In genomic region chr11:69317401-69318092, GRCh38 we compare ENCODE assay signal across 20 cellular contexts. TPM values are rescaled to one million over a fixed set of nuclear protein-coding genes. Genes with fewer than 3 reads are reported as not detected.
DNase-seq lines count a peak whose midpoint lies in the region; ATAC-seq and TF ChIP-seq lines count a peak whose summit lies in the region.
"Had no signal": no experiment of that assay in that cellular context is flagged by ENCODE, and none has a peak within 500 bp of the region (broad histone marks: within the 10 kb centered on the region; RNA-seq: fewer than 3 reads in every experiment).

No MANE protein-coding gene starts in this region.

- TF ChIP-seq CTCF in AG10803 (conservative IDR thresholded peaks at IDR 0.05; ENCODE audit: low read length) (no peak), fibroblast of pulmonary artery (IDR thresholded peaks at IDR 0.05; ENCODE audit: low read length, missing control alignments) (no peak)

- peaks cover 26% of the 10 kb centered on the region for H3K4me1 Mint-ChIP-seq in activated naive CD8-positive, alpha-beta T cell treated with anti-CD3 and anti-CD28 coated beads, Interleukin-2, amount 50 U/mL, for 24 hours
- H3K4me1 Mint-ChIP-seq in natural killer cell treated with Interleukin-12 subunit alpha and Interleukin-12 subunit beta and Interleukin-15 and Interleukin-18, amount 100 ng/mL, for 72 hours (ENCODE audit: low read depth in 2 of 2) = peaks cover 6 to 13% of the 10 kb centered on the region in 2 donors

- peak; percentile 4 for ATAC-seq in activated naive CD8-positive, alpha-beta T cell treated with anti-CD3 and anti-CD28 coated beads, Interleukin-2, amount 50 U/mL, for 24 hours
- ATAC-seq in natural killer cell treated with Interleukin-12 subunit alpha and Interleukin-12 subunit beta and Interleukin-15 and Interleukin-18, amount 100 ng/mL, for 72 hours = no peak
- ATAC-seq in Right ventricle myocardium superior (ENCODE audit: poor library complexity) = no peak
- ATAC-seq: body of pancreas; GM12878; heart right ventricle; stimulated activated naive B cell treated with anti-CD40 and anti-IgM and Interleukin-4, amounts not matched to agents 10 μg/mL and 1 μg/mL and 100 μg/mL, for 72 hours had no signal

- DNase-seq in AG10803 (ENCODE audit: low read depth) (peak; percentile 21), HT1080 (ENCODE audit: low read depth) (peak; percentile 60), fibroblast of pulmonary artery (ENCODE audit: low read depth) (peak; percentile 60), NCI-H774 (lab: John Stamatoyannopoulos, UW) (no peak), NCI-H1417 treated with DMSO at 0.1 percent for 48 hours (lab: John Stamatoyannopoulos, UW) (no peak), Right ventricle myocardium superior (no peak)
- DNase-seq in activated naive CD8-positive, alpha-beta T cell treated with anti-CD3 and anti-CD28 coated beads, Interleukin-2, amount 50 U/mL, for 24 hours = no peak
- no peak for DNase-seq in natural killer cell treated with Interleukin-12 subunit alpha and Interleukin-12 subunit beta and Interleukin-15 and Interleukin-18, amount 100 ng/mL, for 72 hours (ENCODE audit: low spot score)
- DNase-seq: activated effector memory CD4-positive, alpha-beta T cell treated with Interleukin-2 at 50 U/mL for 16 hours; BE2C; body of pancreas; GDM1; heart right ventricle; mesendoderm; NCI-H2081; NCI-H524 treated with DMSO at 0.1 percent for 48 hours; stimulated activated naive B cell treated with anti-CD40 and anti-IgM and Interleukin-4, amounts not matched to agents 10 μg/mL and 1 μg/mL and 100 μg/mL, for 72 hours had no signal

- H3K4me3 ChIP-seq in AG10803 (ENCODE audit: low read length) = no peak overlapping the region
- no peak overlapping the region for H3K4me3 ChIP-seq in fibroblast of pulmonary artery (replicated peaks; ENCODE audit: low read depth, low read length)
- H3K4me3 ChIP-seq: body of pancreas, GM12878, heart right ventricle, tibial nerve had no signal

- H3K4me3 Mint-ChIP-seq in activated naive CD8-positive, alpha-beta T cell treated with anti-CD3 and anti-CD28 coated beads, Interleukin-2, amount 50 U/mL, for 24 hours = no peak overlapping the region
- H3K4me3 Mint-ChIP-seq in natural killer cell treated with Interleukin-12 subunit alpha and Interleukin-12 subunit beta and Interleukin-15 and Interleukin-18, amount 100 ng/mL, for 72 hours = no peak overlapping the region
- H3K4me3 Mint-ChIP-seq: stimulated activated naive B cell treated with anti-CD40 and anti-IgM and Interleukin-4, amounts not matched to agents 10 μg/mL and 1 μg/mL and 100 μg/mL, for 72 hours had no signal

- H3K27me3 Mint-ChIP-seq in activated naive CD8-positive, alpha-beta T cell treated with anti-CD3 and anti-CD28 coated beads, Interleukin-2, amount 50 U/mL, for 24 hours = no peaks in the 10 kb centered on the region
- peaks cover 0 to 6% of the 10 kb centered on the region in 2 donors for H3K27me3 Mint-ChIP-seq in natural killer cell treated with Interleukin-12 subunit alpha and Interleukin-12 subunit beta and Interleukin-15 and Interleukin-18, amount 100 ng/mL, for 72 hours
- H3K27me3 Mint-ChIP-seq: stimulated activated naive B cell treated with anti-CD40 and anti-IgM and Interleukin-4, amounts not matched to agents 10 μg/mL and 1 μg/mL and 100 μg/mL, for 72 hours had no signal

- H3K9me3 Mint-ChIP-seq in activated naive CD8-positive, alpha-beta T cell treated with anti-CD3 and anti-CD28 coated beads, Interleukin-2, amount 50 U/mL, for 24 hours = peaks cover 7% of the 10 kb centered on the region
- peaks cover 4% of the 10 kb centered on the region for H3K9me3 Mint-ChIP-seq in natural killer cell treated with Interleukin-12 subunit alpha and Interleukin-12 subunit beta and Interleukin-15 and Interleukin-18, amount 100 ng/mL, for 72 hours

- peak overlapping the region; percentile 77 for H3K27ac Mint-ChIP-seq in activated naive CD8-positive, alpha-beta T cell treated with anti-CD3 and anti-CD28 coated beads, Interleukin-2, amount 50 U/mL, for 24 hours
- peak overlapping the region in 1 of 2 donors; percentile 32 for H3K27ac Mint-ChIP-seq in natural killer cell treated with Interleukin-12 subunit alpha and Interleukin-12 subunit beta and Interleukin-15 and Interleukin-18, amount 100 ng/mL, for 72 hours

- H3K36me3 Mint-ChIP-seq in activated naive CD8-positive, alpha-beta T cell treated with anti-CD3 and anti-CD28 coated beads, Interleukin-2, amount 50 U/mL, for 24 hours (ENCODE audit: low read depth) = no peaks in the 10 kb centered on the region
- H3K36me3 Mint-ChIP-seq in natural killer cell treated with Interleukin-12 subunit alpha and Interleukin-12 subunit beta and Interleukin-15 and Interleukin-18, amount 100 ng/mL, for 72 hours = no peaks in the 10 kb centered on the region

- intact Hi-C loops in Right ventricle myocardium superior (cut with DNase I) = no loop called here

RNA-seq across cellular contexts. Expression of gene MYEOV, which starts 23.6 kb away (rescaled TPM):
- 0.73 and 1.1 TPM in 2 replicates for total RNA-seq in HT1080 (2014; rRNA removed; shearing (Covaris generic))
- polyA plus RNA-seq in HT1080 (2015; cell fraction: cytosol; rRNA removed) = 4.6 and 9.6 TPM in 2 replicates
- polyA plus RNA-seq in HT1080 (2015; cell fraction: nucleus; rRNA removed) = 17.8 and 20.1 TPM in 2 replicates
- not detected for total RNA-seq in natural killer cell treated with Interleukin-12 subunit alpha and Interleukin-12 subunit beta and Interleukin-15 and Interleukin-18, amount 100 ng/mL, for 72 hours
- total RNA-seq in Right ventricle myocardium superior = not detected
- total RNA-seq: heart right ventricle had no signal
- polyA plus RNA-seq: neural cell had no signal

Comparison
In these comparisons a context has a peak if more than half of its experiments do, and no peak if none do; other contexts are left out.
1. DNase-seq: peak in AG10803 (single experiment), HT1080 (single experiment) and fibroblast of pulmonary artery (single experiment); none in activated naive CD8-positive, alpha-beta T cell treated with anti-CD3 and anti-CD28 coated beads, Interleukin-2, amount 50 U/mL, for 24 hours (single experiment), natural killer cell treated with Interleukin-12 subunit alpha and Interleukin-12 subunit beta and Interleukin-15 and Interleukin-18, amount 100 ng/mL, for 72 hours (single experiment), NCI-H774 (single experiment), NCI-H1417 treated with DMSO at 0.1 percent for 48 hours (single experiment) and Right ventricle myocardium superior (single experiment).